Comparison of ENCODE assay signal across 2 cellular contexts in the genomic region with DNA sequence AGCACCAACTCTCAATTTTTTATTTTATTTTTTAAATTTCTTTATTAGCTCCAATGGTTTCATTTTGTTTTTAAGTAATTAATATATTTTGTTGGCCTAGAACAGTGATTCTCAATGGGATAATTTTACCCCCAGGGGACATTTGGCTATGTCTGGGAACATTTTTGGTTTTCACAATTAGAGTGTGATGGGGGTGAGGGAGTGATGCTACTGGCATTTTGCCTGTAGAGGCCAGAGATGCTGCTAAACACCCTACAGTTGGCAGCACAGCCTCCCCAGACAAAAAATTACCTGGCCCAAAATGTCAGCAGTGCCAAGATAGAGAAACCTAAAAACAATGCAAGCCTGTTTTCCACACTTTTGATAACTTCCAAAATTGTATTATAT.
TF ChIP-seq lines count a peak whose summit lies in the region.

No MANE protein-coding gene starts in this region.

TF ChIP-seq in A549, 52 proteins besides CTCF, POLR2A, EP300 and RAD21 (continued from another document):
- no peak for TF ChIP-seq NFE2L2 (conservative IDR thresholded peaks at IDR 0.05; ENCODE audit: low read length)
- no peak for TF ChIP-seq FOXS1 (CRISPR knock-in tag; IDR thresholded peaks at IDR 0.05)
- no peak for TF ChIP-seq JUNB (IDR thresholded peaks at IDR 0.05)
- no peak for TF ChIP-seq RFX5 (IDR thresholded peaks at IDR 0.05)
- TF ChIP-seq, protein P1, sequence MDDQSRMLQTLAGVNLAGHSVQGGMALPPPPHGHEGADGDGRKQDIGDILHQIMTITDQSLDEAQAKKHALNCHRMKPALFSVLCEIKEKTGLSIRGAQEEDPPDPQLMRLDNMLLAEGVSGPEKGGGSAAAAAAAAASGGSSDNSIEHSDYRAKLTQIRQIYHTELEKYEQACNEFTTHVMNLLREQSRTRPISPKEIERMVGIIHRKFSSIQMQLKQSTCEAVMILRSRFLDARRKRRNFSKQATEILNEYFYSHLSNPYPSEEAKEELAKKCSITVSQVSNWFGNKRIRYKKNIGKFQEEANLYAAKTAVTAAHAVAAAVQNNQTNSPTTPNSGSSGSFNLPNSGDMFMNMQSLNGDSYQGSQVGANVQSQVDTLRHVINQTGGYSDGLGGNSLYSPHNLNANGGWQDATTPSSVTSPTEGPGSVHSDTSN (IDR thresholded peaks at IDR 0.05), result no peak
- no peak for TF ChIP-seq MAZ (IDR thresholded peaks at IDR 0.05; ENCODE audit: borderline replicate concordance, low read depth, low read length)
- TF ChIP-seq SREBF2 (IDR thresholded peaks at IDR 0.05), result no peak
- TF ChIP-seq RCOR1 (IDR thresholded peaks at IDR 0.05; ENCODE audit: low read depth, low read length), result no peak

TF ChIP-seq in IMR-90, 13 proteins besides CTCF, POLR2A, EP300 and RAD21 (continued from another document):
- TF ChIP-seq MAZ (IDR thresholded peaks at IDR 0.05; ENCODE audit: borderline replicate concordance, low read depth, low read length) (no peak), RFX5 (IDR thresholded peaks at IDR 0.05; ENCODE audit: low read depth, low read length) (no peak), SMC3 (IDR thresholded peaks at IDR 0.05; ENCODE audit: low read depth, low read length) (no peak), NFE2L2 (IDR thresholded peaks at IDR 0.05; ENCODE audit: low read depth, low read length) (no peak), FOS (IDR thresholded peaks at IDR 0.05; ENCODE audit: low read depth, low read length) (no peak), RCOR1 (IDR thresholded peaks at IDR 0.05; ENCODE audit: insufficient replicate concordance, low read length) (no peak), MXI1 (IDR thresholded peaks at IDR 0.05; ENCODE audit: borderline replicate concordance, low read depth, low read length) (no peak), MAFK (IDR thresholded peaks at IDR 0.05; ENCODE audit: low read depth, low read length) (no peak), CHD1 (IDR thresholded peaks at IDR 0.05; ENCODE audit: low read depth, low read length) (no peak)
- TF ChIP-seq, protein P2, sequence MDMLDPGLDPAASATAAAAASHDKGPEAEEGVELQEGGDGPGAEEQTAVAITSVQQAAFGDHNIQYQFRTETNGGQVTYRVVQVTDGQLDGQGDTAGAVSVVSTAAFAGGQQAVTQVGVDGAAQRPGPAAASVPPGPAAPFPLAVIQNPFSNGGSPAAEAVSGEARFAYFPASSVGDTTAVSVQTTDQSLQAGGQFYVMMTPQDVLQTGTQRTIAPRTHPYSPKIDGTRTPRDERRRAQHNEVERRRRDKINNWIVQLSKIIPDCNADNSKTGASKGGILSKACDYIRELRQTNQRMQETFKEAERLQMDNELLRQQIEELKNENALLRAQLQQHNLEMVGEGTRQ (IDR thresholded peaks at IDR 0.05; ENCODE audit: low read depth, low read length), result no peak
- TF ChIP-seq, protein P3, sequence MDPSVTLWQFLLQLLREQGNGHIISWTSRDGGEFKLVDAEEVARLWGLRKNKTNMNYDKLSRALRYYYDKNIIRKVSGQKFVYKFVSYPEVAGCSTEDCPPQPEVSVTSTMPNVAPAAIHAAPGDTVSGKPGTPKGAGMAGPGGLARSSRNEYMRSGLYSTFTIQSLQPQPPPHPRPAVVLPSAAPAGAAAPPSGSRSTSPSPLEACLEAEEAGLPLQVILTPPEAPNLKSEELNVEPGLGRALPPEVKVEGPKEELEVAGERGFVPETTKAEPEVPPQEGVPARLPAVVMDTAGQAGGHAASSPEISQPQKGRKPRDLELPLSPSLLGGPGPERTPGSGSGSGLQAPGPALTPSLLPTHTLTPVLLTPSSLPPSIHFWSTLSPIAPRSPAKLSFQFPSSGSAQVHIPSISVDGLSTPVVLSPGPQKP (IDR thresholded peaks at IDR 0.05; ENCODE audit: borderline replicate concordance, low read depth, low read length), result no peak
